ENCODE assay signal across 9 cellular contexts in genomic region chr1:56688522-56689026, GRCh38. TPM values are rescaled to one million over a fixed set of nuclear protein-coding genes. Genes with fewer than 3 reads are reported as not detected.
DNase-seq lines count a peak whose midpoint lies in the region; ATAC-seq and TF ChIP-seq lines count a peak whose summit lies in the region.
"Had no signal": no experiment of that assay in that cellular context is flagged by ENCODE, and none has a peak within 500 bp of the region (broad histone marks: within the 10 kb centered on the region; RNA-seq: fewer than 3 reads in every experiment).

No MANE protein-coding gene starts in this region.

- H3K9me3 ChIP-seq in lung (ENCODE audit: control insufficient read depth in 2 of 2, insufficient read depth in 1 of 2, low read length in 1 of 2) (no peaks in the 10 kb centered on the region), gastroesophageal sphincter (no peaks in the 10 kb centered on the region), neuronal stem cell (replicated peaks in 1 of 2; ENCODE audit: control insufficient read depth in 2 of 2, insufficient read depth in 1 of 2, low read depth in 1 of 2, low read length in 2 of 2) (no peaks in the 10 kb centered on the region)

- 63 to 81% methylated on average over 3 of the region's 3 CpGs for WGBS in lung, 2 donors
- WGBS in gastroesophageal sphincter (ENCODE audit: low coverage in 1 of 2), 2 donors, result 54 to 62% methylated on average over 3 of the region's 3 CpGs
- whole genome bisulfite sequencing in neuronal stem cell (ENCODE audit: extremely low coverage in 2 of 2, insufficient read length in 2 of 2, insufficient replicate concordance in 1 of 2), 2 donors, result no CpG with 5 or more reads among the region's 3 CpGs

- H3K9ac ChIP-seq in neuronal stem cell (ENCODE audit: low read depth, low read length, poor library complexity), result no peak overlapping the region

- no peak overlapping the region for H3K14ac ChIP-seq in neuronal stem cell (ENCODE audit: low read length)

- no peak overlapping the region for H3K23ac ChIP-seq in neuronal stem cell (ENCODE audit: low read depth, low read length, poor library complexity)

- no peak overlapping the region for H3K4me3 Mint-ChIP-seq in T-helper 2 cell treated with Interferon-gamma antibody and Interleukin-4, amounts not matched to agents 5 μg/mL and 100 μg/mL, for 36 hours

- no peak overlapping the region for H2BK5ac ChIP-seq in neuronal stem cell (ENCODE audit: low read length)

- TF ChIP-seq POLR2A in gastroesophageal sphincter (IDR thresholded peaks at IDR 0.05), result no peak

- no peak overlapping the region for H2BK15ac ChIP-seq in neuronal stem cell (ENCODE audit: low read length)

- no peak overlapping the region for H3K4ac ChIP-seq in neuronal stem cell (ENCODE audit: low read length)

- H3K9me3 Mint-ChIP-seq in T-helper 2 cell treated with Interferon-gamma antibody and Interleukin-4, amounts not matched to agents 5 μg/mL and 100 μg/mL, for 36 hours, result no peaks in the 10 kb centered on the region

- no peaks in the 10 kb centered on the region for H3K4me1 Mint-ChIP-seq in T-helper 2 cell treated with Interferon-gamma antibody and Interleukin-4, amounts not matched to agents 5 μg/mL and 100 μg/mL, for 36 hours (ENCODE audit: low read depth)

- H3K4me1 ChIP-seq in lung (ENCODE audit: control insufficient read depth in 2 of 2, insufficient read depth in 2 of 2, low read length in 2 of 2) (peaks cover 0 to 21% of the 10 kb centered on the region in 2 donors), gastroesophageal sphincter (no peaks in the 10 kb centered on the region), neuronal stem cell (ENCODE audit: control insufficient read depth in 2 of 2, insufficient read depth in 1 of 2, low read depth in 1 of 2, low read length in 2 of 2) (peaks cover 0 to 5% of the 10 kb centered on the region in 2 donors)

- no peak overlapping the region for H3K4me2 ChIP-seq in neuronal stem cell (ENCODE audit: insufficient read depth, low read length, poor library complexity, severe bottlenecking)

- no peak overlapping the region for H4K91ac ChIP-seq in neuronal stem cell (ENCODE audit: low read depth, low read length, poor library complexity)

- DNase-seq in GM12865 (ENCODE audit: low read depth) (peak; percentile 14), lung (ENCODE audit: low spot score) (no peak), NCI-H1092 treated with DMSO at 0.1 percent for 48 hours (lab: John Stamatoyannopoulos, UW) (no peak), neuronal stem cell (ENCODE audit: low spot score) (no peak)
- peak; percentile 4 for DNase-seq in T-helper 2 cell treated with Interferon-gamma antibody and Interleukin-4, amounts not matched to agents 5 μg/mL and 100 μg/mL, for 36 hours (ENCODE audit: low spot score)

- no peaks in the 10 kb centered on the region for H3K79me1 ChIP-seq in neuronal stem cell (ENCODE audit: low read depth, low read length)

- no peak overlapping the region for H2AK5ac ChIP-seq in neuronal stem cell (ENCODE audit: low read depth, low read length)

- no peak overlapping the region for H3K27ac Mint-ChIP-seq in T-helper 2 cell treated with Interferon-gamma antibody and Interleukin-4, amounts not matched to agents 5 μg/mL and 100 μg/mL, for 36 hours

- no peaks in the 10 kb centered on the region for H3K36me3 Mint-ChIP-seq in T-helper 2 cell treated with Interferon-gamma antibody and Interleukin-4, amounts not matched to agents 5 μg/mL and 100 μg/mL, for 36 hours (ENCODE audit: low read depth)

- H3K27me3 ChIP-seq in lung (ENCODE audit: control insufficient read depth, insufficient read depth) (no peaks in the 10 kb centered on the region), gastroesophageal sphincter (no peaks in the 10 kb centered on the region), neuronal stem cell (ENCODE audit: control insufficient read depth in 3 of 3, insufficient read depth in 3 of 3, low read depth in 1 of 3, low read length in 3 of 3) (no peaks in the 10 kb centered on the region)

- peak; percentile 67 for ATAC-seq in HG02759 (IDR thresholded peaks at IDR 0.05; ENCODE audit: unreplicated experiment)
- peak; percentile 41 for ATAC-seq in lung (ENCODE audit: insufficient read depth, low FRiP score)
- no peak for ATAC-seq in gastroesophageal sphincter
- ATAC-seq in HG03108 (IDR thresholded peaks at IDR 0.05; ENCODE audit: unreplicated experiment), result no peak

- H2BK12ac ChIP-seq in neuronal stem cell (ENCODE audit: low read length), result no peak overlapping the region

- H3K36me3 ChIP-seq in lung (ENCODE audit: control insufficient read depth in 2 of 2, insufficient read depth in 2 of 2, low read length in 2 of 2) (no peaks in the 10 kb centered on the region), gastroesophageal sphincter (peaks cover 0 to 3% of the 10 kb centered on the region in 2 donors), neuronal stem cell (replicated peaks in 1 of 2; ENCODE audit: control insufficient read depth in 2 of 2, insufficient read depth in 2 of 2, low read length in 2 of 2) (peaks cover 0 to 4% of the 10 kb centered on the region in 2 donors)

- no peaks in the 10 kb centered on the region for H3K27me3 Mint-ChIP-seq in T-helper 2 cell treated with Interferon-gamma antibody and Interleukin-4, amounts not matched to agents 5 μg/mL and 100 μg/mL, for 36 hours (ENCODE audit: low read depth)

- H3K4me3 ChIP-seq in GM12865 (ENCODE audit: low read depth, low read length) (no peak overlapping the region), lung (no peak overlapping the region), gastroesophageal sphincter (no peak overlapping the region), neuronal stem cell (ENCODE audit: low read length in 2 of 2) (no peak overlapping the region)

- H3K27ac ChIP-seq in lung (ENCODE audit: low read depth in 1 of 2, low read length in 1 of 2) (peak overlapping the region in 1 of 2 donors; percentile 85), gastroesophageal sphincter (no peak overlapping the region), neuronal stem cell (replicated peaks; ENCODE audit: low read length) (no peak overlapping the region)

- no peak overlapping the region for H2BK120ac ChIP-seq in neuronal stem cell (ENCODE audit: low read depth, low read length)

- no peak for TF ChIP-seq EP300 in gastroesophageal sphincter (IDR thresholded peaks at IDR 0.05)

- no peak overlapping the region for H4K8ac ChIP-seq in neuronal stem cell (ENCODE audit: low read depth, low read length)

- no peak for TF ChIP-seq CTCF in GM12865 (IDR thresholded peaks at IDR 0.05; ENCODE audit: insufficient read depth, low read depth, low read length, missing control alignments)
- TF ChIP-seq CTCF in lung (IDR thresholded peaks at IDR 0.05; ENCODE audit: control extremely low read depth, extremely low read depth), result no peak
- no peak for TF ChIP-seq CTCF in gastroesophageal sphincter (IDR thresholded peaks at IDR 0.05)

- H3K18ac ChIP-seq in neuronal stem cell (ENCODE audit: low read length), result no peak overlapping the region

- no peak overlapping the region for H2AFZ ChIP-seq in neuronal stem cell (ENCODE audit: low read length)

RNA-seq across cellular contexts. Expression of gene PRKAA2, which starts 43.5 kb away (rescaled TPM):
- total RNA-seq in lung (1 to 10 TPM; 2.1 to 6.1 TPM), gastroesophageal sphincter (10 to 100 TPM; 29.3 to 63.3 (median 60.6) TPM)
- under 1 TPM; 0.38 to 0.57 TPM for polyA plus RNA-seq in lung
- 8.4 TPM for polyA plus RNA-seq in neuronal stem cell (2013, experiment 1 of 2)
- polyA plus RNA-seq in neuronal stem cell (2013, experiment 2 of 2), result 8.9 TPM
- total RNA-seq: activated CD8-positive, alpha-beta memory T cell treated with anti-CD3 and anti-CD28 coated beads for 36 hours had no signal

Comparison
In these comparisons a context has a peak if more than half of its experiments do, and no peak if none do; other contexts are left out.
1. DNase-seq: peak in GM12865 (single experiment) and T-helper 2 cell treated with Interferon-gamma antibody and Interleukin-4, amounts not matched to agents 5 μg/mL and 100 μg/mL, for 36 hours (single experiment); none in lung (single experiment), NCI-H1092 treated with DMSO at 0.1 percent for 48 hours (single experiment) and neuronal stem cell (single experiment).
2. ATAC-seq: peak in HG02759 (single experiment) and lung (single experiment); none in gastroesophageal sphincter (single experiment) and HG03108 (single experiment).
3. RNA of gene PRKAA2, which starts 43.5 kb away (total RNA-seq): 29.3 to 63.3 TPM in gastroesophageal sphincter; 2.1 to 6.1 TPM in lung; every median in the first group is over 4 times any median in the second.